Comparison of ENCODE assay signal across 17 cellular contexts in genomic region chr16:4639899-4640509, GRCh38. TPM values are rescaled to one million over a fixed set of nuclear protein-coding genes. Genes with fewer than 3 reads are reported as not detected.
A peak's percentile ranks its signal among the peaks of the same experiment; 100 is the strongest.
DNase-seq lines count a peak whose midpoint lies in the region; ATAC-seq and TF ChIP-seq lines count a peak whose summit lies in the region.
"Had no signal": no experiment of that assay in that cellular context is flagged by ENCODE, and none has a peak within 500 bp of the region (broad histone marks: within the 10 kb centered on the region; RNA-seq: fewer than 3 reads in every experiment).

No MANE protein-coding gene starts in this region.

- intact Hi-C loops in left cardiac atrium (cut with DNase I): no loop called here
- intact Hi-C loops in dendritic cell treated with granulocyte-macrophage colony-stimulating factor and Interleukin-4, amounts not matched to agents 40 ng/mL and 50 ng/mL, for 4 days (cut with micrococcal nuclease): no loop called here
- intact Hi-C loops in upper lobe of right lung (cut with DNase I): no loop called here
- intact Hi-C loops in activated T-helper 2 cell treated with anti-CD3 and anti-CD28 coated beads, Interferon-gamma antibody, Interleukin-2, Interleukin-4, amounts not matched to agents 10 μg/mL and 5 μg/mL and 100 μg/mL, durations not matched to agents 14 hours and 24 hours and 36 hours (cut with micrococcal nuclease): no loop called here

- H3K9me3 Mint-ChIP-seq in dendritic cell treated with granulocyte-macrophage colony-stimulating factor and Interleukin-4, amounts not matched to agents 40 ng/mL and 50 ng/mL, for 4 days: no peaks in the 10 kb centered on the region
- no peaks in the 10 kb centered on the region for H3K9me3 Mint-ChIP-seq in memory B cell
- no peaks in the 10 kb centered on the region for H3K9me3 Mint-ChIP-seq in activated T-helper 2 cell treated with anti-CD3 and anti-CD28 coated beads, Interferon-gamma antibody, Interleukin-2, Interleukin-4, amounts not matched to agents 10 μg/mL and 5 μg/mL and 100 μg/mL, durations not matched to agents 14 hours and 24 hours and 36 hours
- H3K9me3 Mint-ChIP-seq: activated B cell treated with CpG ODN at 0.5 μM for 24 hours had no signal

- no peaks in the 10 kb centered on the region for H3K27me3 Mint-ChIP-seq in dendritic cell treated with granulocyte-macrophage colony-stimulating factor and Interleukin-4, amounts not matched to agents 40 ng/mL and 50 ng/mL, for 4 days
- H3K27me3 Mint-ChIP-seq in memory B cell: no peaks in the 10 kb centered on the region
- H3K27me3 Mint-ChIP-seq in activated T-helper 2 cell treated with anti-CD3 and anti-CD28 coated beads, Interferon-gamma antibody, Interleukin-2, Interleukin-4, amounts not matched to agents 10 μg/mL and 5 μg/mL and 100 μg/mL, durations not matched to agents 14 hours and 24 hours and 36 hours (ENCODE audit: low read depth): no peaks in the 10 kb centered on the region
- H3K27me3 Mint-ChIP-seq: activated B cell treated with CpG ODN at 0.5 μM for 24 hours had no signal

- H3K27me3 ChIP-seq in cardiac muscle cell (no peaks in the 10 kb centered on the region), upper lobe of right lung (no peaks in the 10 kb centered on the region)
- H3K27me3 ChIP-seq: ascending aorta, esophagus squamous epithelium had no signal

- peaks cover 73% of the 10 kb centered on the region for H3K36me3 Mint-ChIP-seq in dendritic cell treated with granulocyte-macrophage colony-stimulating factor and Interleukin-4, amounts not matched to agents 40 ng/mL and 50 ng/mL, for 4 days (ENCODE audit: low read depth)
- H3K36me3 Mint-ChIP-seq in memory B cell: peaks cover 2% of the 10 kb centered on the region
- peaks cover 19% of the 10 kb centered on the region for H3K36me3 Mint-ChIP-seq in activated T-helper 2 cell treated with anti-CD3 and anti-CD28 coated beads, Interferon-gamma antibody, Interleukin-2, Interleukin-4, amounts not matched to agents 10 μg/mL and 5 μg/mL and 100 μg/mL, durations not matched to agents 14 hours and 24 hours and 36 hours (ENCODE audit: low read depth)

- DNase-seq in cardiac muscle cell (ENCODE audit: low read depth in 1 of 2, low spot score in 1 of 2) (no peak), left cardiac atrium (no peak), memory B cell (ENCODE audit: low spot score in 2 of 2) (no peak), upper lobe of right lung (no peak), NCI-H1105 (lab: John Stamatoyannopoulos, UW) (no peak), NCI-H2081 (lab: John Stamatoyannopoulos, UW) (no peak)
- no peak for DNase-seq in activated T-helper 2 cell treated with anti-CD3 and anti-CD28 coated beads, Interferon-gamma antibody, Interleukin-2, Interleukin-4, amounts not matched to agents 10 μg/mL and 5 μg/mL and 100 μg/mL, durations not matched to agents 14 hours and 24 hours and 36 hours (ENCODE audit: low spot score)
- DNase-seq: ACHN, activated B cell treated with CpG ODN at 0.5 μM for 24 hours, activated gamma-delta T cell, dermis blood vessel endothelial cell, esophagus squamous epithelium, kidney glomerular epithelial cell, NCI-H2029 treated with DMSO at 0.1 percent for 48 hours, NCI-H748 treated with DMSO at 0.1 percent for 48 hours had no signal

- H3K36me3 ChIP-seq in cardiac muscle cell (no peaks in the 10 kb centered on the region), upper lobe of right lung (peaks cover 12% of the 10 kb centered on the region)

- H3K4me3 ChIP-seq in cardiac muscle cell: no peak overlapping the region
- no peak overlapping the region for H3K4me3 ChIP-seq in upper lobe of right lung
- H3K4me3 ChIP-seq: ascending aorta, esophagus squamous epithelium had no signal

- H3K27ac ChIP-seq in cardiac muscle cell: peak overlapping the region; percentile 48
- peak overlapping the region; percentile 58 for H3K27ac ChIP-seq in upper lobe of right lung
- H3K27ac ChIP-seq: ascending aorta, esophagus squamous epithelium had no signal

- H3K27ac Mint-ChIP-seq in dendritic cell treated with granulocyte-macrophage colony-stimulating factor and Interleukin-4, amounts not matched to agents 40 ng/mL and 50 ng/mL, for 4 days: peak overlapping the region; percentile 61
- H3K27ac Mint-ChIP-seq in memory B cell: peak overlapping the region; percentile 17
- no peak overlapping the region for H3K27ac Mint-ChIP-seq in activated T-helper 2 cell treated with anti-CD3 and anti-CD28 coated beads, Interferon-gamma antibody, Interleukin-2, Interleukin-4, amounts not matched to agents 10 μg/mL and 5 μg/mL and 100 μg/mL, durations not matched to agents 14 hours and 24 hours and 36 hours
- H3K27ac Mint-ChIP-seq: activated B cell treated with CpG ODN at 0.5 μM for 24 hours had no signal

- TF ChIP-seq CTCF in cardiac muscle cell (IDR thresholded peaks at IDR 0.05; ENCODE audit: low read depth, low read length): no peak
- TF ChIP-seq CTCF in upper lobe of right lung (IDR thresholded peaks at IDR 0.05): no peak

- H3K9me3 ChIP-seq in cardiac muscle cell (ENCODE audit: low read depth): no peaks in the 10 kb centered on the region
- H3K9me3 ChIP-seq in upper lobe of right lung: no peaks in the 10 kb centered on the region
- H3K9me3 ChIP-seq: ascending aorta, esophagus squamous epithelium had no signal

- H3K4me1 ChIP-seq in cardiac muscle cell (ENCODE audit: low read depth): no peaks in the 10 kb centered on the region
- H3K4me1 ChIP-seq in upper lobe of right lung: peaks cover 15% of the 10 kb centered on the region
- H3K4me1 ChIP-seq: ascending aorta had no signal

- no peak overlapping the region for H3K4me3 Mint-ChIP-seq in dendritic cell treated with granulocyte-macrophage colony-stimulating factor and Interleukin-4, amounts not matched to agents 40 ng/mL and 50 ng/mL, for 4 days
- H3K4me3 Mint-ChIP-seq in memory B cell: no peak overlapping the region
- no peak overlapping the region for H3K4me3 Mint-ChIP-seq in activated T-helper 2 cell treated with anti-CD3 and anti-CD28 coated beads, Interferon-gamma antibody, Interleukin-2, Interleukin-4, amounts not matched to agents 10 μg/mL and 5 μg/mL and 100 μg/mL, durations not matched to agents 14 hours and 24 hours and 36 hours (ENCODE audit: low read depth)
- H3K4me3 Mint-ChIP-seq: activated B cell treated with CpG ODN at 0.5 μM for 24 hours had no signal

- H3K4me1 Mint-ChIP-seq in dendritic cell treated with granulocyte-macrophage colony-stimulating factor and Interleukin-4, amounts not matched to agents 40 ng/mL and 50 ng/mL, for 4 days (ENCODE audit: low read depth): peaks cover 52% of the 10 kb centered on the region
- H3K4me1 Mint-ChIP-seq in memory B cell: peaks cover 14% of the 10 kb centered on the region
- H3K4me1 Mint-ChIP-seq in activated T-helper 2 cell treated with anti-CD3 and anti-CD28 coated beads, Interferon-gamma antibody, Interleukin-2, Interleukin-4, amounts not matched to agents 10 μg/mL and 5 μg/mL and 100 μg/mL, durations not matched to agents 14 hours and 24 hours and 36 hours (ENCODE audit: low read depth): peaks cover 11% of the 10 kb centered on the region

- ATAC-seq in left cardiac atrium: no peak
- no peak for ATAC-seq in memory B cell (ENCODE audit: low read depth)
- ATAC-seq in upper lobe of right lung: peak; percentile 19

RNA-seq across cellular contexts. Expression of gene MGRN1, which starts 15.4 kb away (rescaled TPM):
- total RNA-seq in cardiac muscle cell (58.2 and 66.6 TPM in 2 replicates), left cardiac atrium (10 to 100 TPM; 33.1 to 44.6 TPM), upper lobe of right lung (81.3 TPM)
- polyA plus RNA-seq in cardiac muscle cell: 42.6 and 47.2 TPM in 2 replicates
- 124 TPM in 2 replicates for total RNA-seq in activated T-helper 2 cell treated with anti-CD3 and anti-CD28 coated beads, Interferon-gamma antibody, Interleukin-2, Interleukin-4, amounts not matched to agents 10 μg/mL and 5 μg/mL and 100 μg/mL, durations not matched to agents 14 hours and 24 hours and 36 hours

RNA-seq across cellular contexts. Expression of gene UBALD1, which starts 25.3 kb away (rescaled TPM):
- total RNA-seq in cardiac muscle cell (33.6 and 42.9 TPM in 2 replicates), left cardiac atrium (10 to 100 TPM; 19.6 to 20.0 TPM), upper lobe of right lung (35.5 TPM)
- polyA plus RNA-seq in cardiac muscle cell: 46.6 and 47.3 TPM in 2 replicates
- total RNA-seq in activated T-helper 2 cell treated with anti-CD3 and anti-CD28 coated beads, Interferon-gamma antibody, Interleukin-2, Interleukin-4, amounts not matched to agents 10 μg/mL and 5 μg/mL and 100 μg/mL, durations not matched to agents 14 hours and 24 hours and 36 hours: 21.1 and 25.0 TPM in 2 replicates

RNA-seq across cellular contexts. Expression of gene NUDT16L1, which starts 53.4 kb away (rescaled TPM):
- total RNA-seq in cardiac muscle cell: 84.4 and 139 TPM in 2 replicates
- 141 and 157 TPM in 2 replicates for polyA plus RNA-seq in cardiac muscle cell
- 10 to 100 TPM; 39.1 to 41.0 TPM for total RNA-seq in left cardiac atrium
- total RNA-seq in upper lobe of right lung: 24.0 TPM
- 34.1 and 35.5 TPM in 2 replicates for total RNA-seq in activated T-helper 2 cell treated with anti-CD3 and anti-CD28 coated beads, Interferon-gamma antibody, Interleukin-2, Interleukin-4, amounts not matched to agents 10 μg/mL and 5 μg/mL and 100 μg/mL, durations not matched to agents 14 hours and 24 hours and 36 hours
